10 cellular contexts compared by ENCODE assay signal in genomic region chr10:73577788-73578187, GRCh38. TPM values are rescaled to one million over a fixed set of nuclear protein-coding genes. Genes with fewer than 3 reads are reported as not detected.
A peak's percentile ranks its signal among the peaks of the same experiment; 100 is the strongest.
DNase-seq lines count a peak whose midpoint lies in the region; ATAC-seq and TF ChIP-seq lines count a peak whose summit lies in the region.
"Had no signal": no experiment of that assay in that cellular context is flagged by ENCODE, and none has a peak within 500 bp of the region (broad histone marks: within the 10 kb centered on the region; RNA-seq: fewer than 3 reads in every experiment).

No MANE protein-coding gene starts in this region.

- no peaks in the 10 kb centered on the region for H4K20me1 ChIP-seq in SK-N-SH (ENCODE audit: insufficient read depth)

- intact Hi-C loops in vagina (cut with DNase I) = loop anchor here (5.0 kb wide), 1 partner anchor 50 kb away; no protein-coding TSS in a partner anchor

- no peaks in the 10 kb centered on the region for H3F3A ChIP-seq in SK-N-SH (replicated peaks; ENCODE audit: insufficient read depth)

- H3K4me2 ChIP-seq in SK-N-SH = no peak overlapping the region

- TF ChIP-seq RAD21 in SK-N-SH (IDR thresholded peaks at IDR 0.05; ENCODE audit: low read length) = no peak

- TF ChIP-seq EP300 in SK-N-SH (IDR thresholded peaks at IDR 0.05; ENCODE audit: borderline replicate concordance in 1 of 2, low read depth in 1 of 2, low read length in 1 of 2) = no peak

- H3K36me3 ChIP-seq in SK-N-SH (replicated peaks in 1 of 2; ENCODE audit: control insufficient read depth in 1 of 2, insufficient read depth in 2 of 2, low read length in 1 of 2) (no peaks in the 10 kb centered on the region), muscle layer of duodenum (ENCODE audit: control insufficient read depth in 1 of 2, insufficient read depth in 2 of 2, low read length in 2 of 2) (peaks cover 0 to 5% of the 10 kb centered on the region in 2 donors), vagina (no peaks in the 10 kb centered on the region), SJCRH30 (peaks cover 6% of the 10 kb centered on the region; the same call in 1 of the 2 replicates)

- no peak for DNase-seq in SK-N-SH
- DNase-seq in fibroblast of the conjunctiva (ENCODE audit: low read depth) = peak; percentile 52
- DNase-seq in vagina (ENCODE audit: extremely low spot score in 2 of 2) = peak in 1 of 2 donors; percentile 88
- DNase-seq in GM20000 (ENCODE audit: low spot score) = no peak
- DNase-seq in SJCRH30 = no peak
- DNase-seq: activated T-cell treated with anti-CD3 and anti-CD28 coated beads, Interleukin-2, amount 50 U/mL, for 24 hours; SHP77 treated with DMSO at 0.1 percent for 48 hours had no signal

- no peak overlapping the region for H3K4me3 ChIP-seq in SK-N-SH (ENCODE audit: low read depth in 2 of 2, low read length in 1 of 2)
- no peak overlapping the region for H3K4me3 ChIP-seq in muscle layer of duodenum (ENCODE audit: low read depth in 1 of 2, low read length in 2 of 2)
- no peak overlapping the region for H3K4me3 ChIP-seq in vagina
- H3K4me3 ChIP-seq in SJCRH30 = no peak overlapping the region

- ATAC-seq in SK-N-SH treated with all-trans-retinoic acid at 6 μM for 48 hours = peak; percentile 56; the same call in 2 of the 3 replicates
- no peak for ATAC-seq in GM21423 (IDR thresholded peaks at IDR 0.05; ENCODE audit: unreplicated experiment)

- TF ChIP-seq CTCF in SK-N-SH (IDR thresholded peaks at IDR 0.05) (no peak), vagina (IDR thresholded peaks at IDR 0.05) (no peak), GM20000 (IDR thresholded peaks at IDR 0.05; ENCODE audit: extremely low read depth, missing control alignments) (no peak)

- no peaks in the 10 kb centered on the region for H3K79me2 ChIP-seq in SK-N-SH (ENCODE audit: insufficient read depth)

- H3K9ac ChIP-seq in SK-N-SH = no peak overlapping the region

- H3K27ac ChIP-seq in SK-N-SH (ENCODE audit: low read depth in 2 of 2, low read length in 1 of 2) (no peak overlapping the region), muscle layer of duodenum (ENCODE audit: low read length) (peak overlapping the region; percentile 79), vagina (peak overlapping the region; percentile 79), SJCRH30 (no peak overlapping the region)

- POLR2A ChIA-PET in SK-N-SH (lab: Yijun Ruan, JAX) = no interaction called here

- H2AFZ ChIP-seq in SK-N-SH (ENCODE audit: low read depth) = no peak overlapping the region

- CTCF ChIA-PET in SK-N-SH (lab: Yijun Ruan, JAX) = interaction anchor here (1.1 kb wide), 1 partner anchor 13 kb away, joined by 3 read pairs; no protein-coding TSS in a partner anchor

- 80% methylated on average over 1 of the region's 1 CpG for WGBS in SK-N-SH (ENCODE audit: low lambda C conversion rate)

- no peaks in the 10 kb centered on the region for H3K27me3 ChIP-seq in SK-N-SH (ENCODE audit: insufficient read depth)
- H3K27me3 ChIP-seq in muscle layer of duodenum (ENCODE audit: low read depth, low read length) = no peaks in the 10 kb centered on the region
- no peaks in the 10 kb centered on the region for H3K27me3 ChIP-seq in vagina
- no peaks in the 10 kb centered on the region for H3K27me3 ChIP-seq in SJCRH30

- H3K9me3 ChIP-seq in SK-N-SH (no peaks in the 10 kb centered on the region), muscle layer of duodenum (ENCODE audit: control insufficient read depth in 1 of 2, low read length in 2 of 2) (no peaks in the 10 kb centered on the region), vagina (no peaks in the 10 kb centered on the region), SJCRH30 (replicated peaks) (no peaks in the 10 kb centered on the region)

- H3K9me2 ChIP-seq in SK-N-SH = no peaks in the 10 kb centered on the region

- peaks cover 0 to 6% of the 10 kb centered on the region in 2 experiments; a peak in 1 of 4 replicates for H3K4me1 ChIP-seq in SK-N-SH (ENCODE audit: control insufficient read depth in 1 of 2, insufficient read depth in 2 of 2, low read depth in 1 of 2, low read length in 1 of 2)
- peaks cover 17 to 19% of the 10 kb centered on the region in 2 donors for H3K4me1 ChIP-seq in muscle layer of duodenum (ENCODE audit: control insufficient read depth in 1 of 2, insufficient read depth in 2 of 2, low read length in 2 of 2)
- H3K4me1 ChIP-seq in vagina = peaks cover 51% of the 10 kb centered on the region
- H3K4me1 ChIP-seq in SJCRH30 = no peaks in the 10 kb centered on the region

- no peak for TF ChIP-seq POLR2A in vagina (IDR thresholded peaks at IDR 0.05)

TF ChIP-seq in SK-N-SH treated with all-trans-retinoic acid at 6 μM for 48 hours, 23 proteins besides CTCF, POLR2A, EP300 and RAD21 (continues in another document):
- TF ChIP-seq ZFP3 (CRISPR knock-in tag; IDR thresholded peaks at IDR 0.05) (no peak), CREB5 (CRISPR knock-in tag; IDR thresholded peaks at IDR 0.05; ENCODE audit: low read depth) (no peak), ZNF8 (CRISPR knock-in tag; IDR thresholded peaks at IDR 0.05) (no peak), TCF4 (CRISPR knock-in tag; IDR thresholded peaks at IDR 0.05; ENCODE audit: borderline replicate concordance) (no peak), RARB (CRISPR knock-in tag; IDR thresholded peaks at IDR 0.05) (no peak), BACH2 (CRISPR knock-in tag; IDR thresholded peaks at IDR 0.05; ENCODE audit: borderline replicate concordance) (no peak), POU6F1 (CRISPR knock-in tag; IDR thresholded peaks at IDR 0.05; ENCODE audit: borderline replicate concordance, low read depth) (no peak), ZC3H10 (CRISPR knock-in tag; IDR thresholded peaks at IDR 0.05) (no peak), ISL1 (CRISPR knock-in tag; IDR thresholded peaks at IDR 0.05) (no peak)

TF ChIP-seq in SK-N-SH, 30 proteins besides CTCF, POLR2A, EP300 and RAD21:
- TF ChIP-seq FOXJ3 (CRISPR knock-in tag; IDR thresholded peaks at IDR 0.05) (no peak), REST (IDR thresholded peaks at IDR 0.05; ENCODE audit: low read depth, low read length) (no peak), GATA2 (CRISPR knock-in tag; IDR thresholded peaks at IDR 0.05) (no peak), USF2 (IDR thresholded peaks at IDR 0.05; ENCODE audit: borderline replicate concordance, low read depth, low read length) (no peak), ELF1 (IDR thresholded peaks at IDR 0.05) (no peak), YY1 (IDR thresholded peaks at IDR 0.05; ENCODE audit: low read depth) (no peak), EZH2phosphoT487 (IDR thresholded peaks at IDR 0.05; ENCODE audit: borderline replicate concordance, low read depth) (no peak), TCF12 (IDR thresholded peaks at IDR 0.05) (no peak), FOXM1 (IDR thresholded peaks at IDR 0.05; ENCODE audit: low read depth) (no peak), GABPA (IDR thresholded peaks at IDR 0.05; ENCODE audit: low read depth) (no peak), RCOR1 (IDR thresholded peaks at IDR 0.05; ENCODE audit: low read length) (no peak), RFX5 (IDR thresholded peaks at IDR 0.05; ENCODE audit: low read length) (no peak), JUND (IDR thresholded peaks at IDR 0.05) (no peak)

RNA-seq across cellular contexts. Expression of gene USP54, which starts 13.4 kb away (rescaled TPM):
- polyA plus RNA-seq in SK-N-SH (2012; rRNA removed) = 6.5 and 11.0 TPM in 2 replicates
- 7.4 and 9.1 TPM in 2 replicates for polyA plus RNA-seq in SK-N-SH (2012; cell fraction: cytosol; rRNA removed)
- polyA plus RNA-seq in SK-N-SH (2012; cell fraction: nucleus; rRNA removed) = 17.7 and 21.4 TPM in 2 replicates
- 27.7 TPM for total RNA-seq in vagina
- total RNA-seq in SJCRH30 (2014; rRNA removed; shearing (Covaris generic)) = 27.0 and 29.9 TPM in 2 replicates

Comparison
In these comparisons a context has a peak if more than half of its experiments do, and no peak if none do; other contexts are left out.
1. H3K27ac ChIP-seq: peak in muscle layer of duodenum (single experiment) and vagina (single experiment); none in SK-N-SH (0 of 2) and SJCRH30 (single experiment).